In genomic region chr19:49595006-49595818, GRCh38 we compare ENCODE assay signal across 26 cellular contexts. TPM values are rescaled to one million over a fixed set of nuclear protein-coding genes. Genes with fewer than 3 reads are reported as not detected.
"Had no signal": no experiment of that assay in that cellular context is flagged by ENCODE, and none has a peak within 500 bp of the region (broad histone marks: within the 10 kb centered on the region; RNA-seq: fewer than 3 reads in every experiment).

No MANE protein-coding gene starts in this region.

- H3K9me3 Mint-ChIP-seq: activated naive CD4-positive, alpha-beta T cell treated with anti-CD3 and anti-CD28 coated beads, Interleukin-2, amount 50 U/mL, for 72 hours; activated T-cell treated with anti-CD3 and anti-CD28 coated beads, Interleukin-2, amount 50 U/mL, for 24 hours; naive B cell; stimulated activated naive CD8-positive, alpha-beta T cell treated with anti-CD3 and anti-CD28 coated beads, Interleukin-15, Interleukin-2, amounts not matched to agents 100 ng/mL and 50 ng/mL, for 24 hours had no signal

- H3K27ac ChIP-seq: parathyroid adenoma, psoas muscle, vagina had no signal

- ATAC-seq: activated naive CD4-positive, alpha-beta T cell treated with anti-CD3 and anti-CD28 coated beads, Interleukin-2, amount 50 U/mL, for 72 hours; left colon; psoas muscle had no signal

- H3K9me3 ChIP-seq: breast epithelium, esophagus squamous epithelium, psoas muscle, spleen, thoracic aorta, upper lobe of left lung, vagina had no signal

- H3K4me1 ChIP-seq: parathyroid adenoma had no signal

- H3K4me3 Mint-ChIP-seq: activated T-cell treated with anti-CD3 and anti-CD28 coated beads, Interleukin-2, amount 50 U/mL, for 24 hours; stimulated activated naive CD8-positive, alpha-beta T cell treated with anti-CD3 and anti-CD28 coated beads, Interleukin-15, Interleukin-2, amounts not matched to agents 100 ng/mL and 50 ng/mL, for 24 hours had no signal

- H3K27me3 ChIP-seq: breast epithelium, esophagus squamous epithelium, spleen, upper lobe of left lung, vagina had no signal

- DNase-seq: activated CD4-positive, alpha-beta T cell treated with anti-CD3 and anti-CD28 coated beads for 48 hours; activated CD4-positive, alpha-beta T cell treated with anti-CD3 and anti-CD28 coated beads, Interleukin-2, amount 50 U/mL, for 48 hours; activated CD8-positive, alpha-beta memory T cell treated with anti-CD3 and anti-CD28 coated beads for 24 hours; activated CD8-positive, alpha-beta memory T cell treated with anti-CD3 and anti-CD28 coated beads, Interleukin-2, amount 50 U/mL, for 4 hours; activated naive CD4-positive, alpha-beta T cell; activated T-cell treated with anti-CD3 and anti-CD28 coated beads, Interleukin-2, amount 50 U/mL, for 24 hours; central memory CD4-positive, alpha-beta T cell; dermis blood vessel endothelial cell; effector CD4-positive, alpha-beta T cell; esophagus squamous epithelium; foreskin melanocyte; mammary epithelial cell; naive B cell; stimulated activated CD4-positive, alpha-beta T cell treated with anti-CD3 and anti-CD28 coated beads, Interleukin-2, amount 100 ng/mL, for 48 hours; T-helper 9 cell had no signal

- H3K27me3 Mint-ChIP-seq: activated T-cell treated with anti-CD3 and anti-CD28 coated beads, Interleukin-2, amount 50 U/mL, for 24 hours; naive B cell; stimulated activated naive CD8-positive, alpha-beta T cell treated with anti-CD3 and anti-CD28 coated beads, Interleukin-15, Interleukin-2, amounts not matched to agents 100 ng/mL and 50 ng/mL, for 24 hours had no signal

- H2AFZ ChIP-seq: parathyroid adenoma had no signal

- H3K27ac Mint-ChIP-seq: stimulated activated naive CD8-positive, alpha-beta T cell treated with anti-CD3 and anti-CD28 coated beads, Interleukin-15, Interleukin-2, amounts not matched to agents 100 ng/mL and 50 ng/mL, for 24 hours had no signal

- H3K4me3 ChIP-seq: breast epithelium, esophagus squamous epithelium, psoas muscle, spleen, thoracic aorta, upper lobe of left lung, vagina had no signal

RNA-seq across cellular contexts. Expression of gene PRRG2, which starts 14.1 kb away (rescaled TPM):
- total RNA-seq: thoracic aorta had no signal
- polyA plus RNA-seq: neural cell had no signal

RNA-seq across cellular contexts. Expression of gene RRAS, which starts 44.7 kb away (rescaled TPM):
- polyA plus RNA-seq: neural cell had no signal
